ENCODE assay signal across 10 cellular contexts in genomic region chr16:27920391-27920891, GRCh38.
DNase-seq lines count a peak whose midpoint lies in the region; ATAC-seq and TF ChIP-seq lines count a peak whose summit lies in the region.
"Had no signal": no experiment of that assay in that cellular context is flagged by ENCODE, and none has a peak within 500 bp of the region (broad histone marks: within the 10 kb centered on the region; RNA-seq: fewer than 3 reads in every experiment).

No MANE protein-coding gene starts in this region.

- H3K4me1 Mint-ChIP-seq in MCF 10A (ENCODE audit: insufficient read depth, unreplicated experiment) (peaks cover 5% of the 10 kb centered on the region), neural progenitor cell (peaks cover 25% of the 10 kb centered on the region)

- H3F3A ChIP-seq in neural progenitor cell (ENCODE audit: low read depth): peaks cover 14% of the 10 kb centered on the region

- H4K20me1 ChIP-seq in neural progenitor cell (ENCODE audit: low read depth): peaks cover 15% of the 10 kb centered on the region

- CTCF ChIA-PET in MCF 10A (lab: Yijun Ruan, JAX): interaction anchor here (0.7 to 1.0 kb wide), 3 partner anchors 150 to 290 kb away, joined by 3 to 4 read pairs (median 3); no protein-coding TSS in a partner anchor

- H3K27ac Mint-ChIP-seq in MCF 10A (ENCODE audit: low read depth, unreplicated experiment) (no peak overlapping the region), neural progenitor cell (no peak overlapping the region)
- H3K27ac Mint-ChIP-seq: T-helper 1 cell treated with Interleukin-12 subunit alpha and Interleukin-12 subunit beta and Interleukin-4 antibody, amounts not matched to agents 30 μg/mL and 1 μg/mL, for 36 hours had no signal

- TF ChIP-seq CTCF in MCF 10A (IDR thresholded peaks at IDR 0.05; ENCODE audit: unreplicated experiment) (peak; percentile 14), neural progenitor cell (IDR thresholded peaks at IDR 0.05) (peak; percentile 58)

- no peak for ATAC-seq in GM19351 (IDR thresholded peaks at IDR 0.05; ENCODE audit: unreplicated experiment)
- no peak for ATAC-seq in GM21367 (IDR thresholded peaks at IDR 0.05; ENCODE audit: unreplicated experiment)
- no peak for ATAC-seq in HG03457 (IDR thresholded peaks at IDR 0.05; ENCODE audit: unreplicated experiment)
- ATAC-seq in GM18511 (IDR thresholded peaks at IDR 0.05; ENCODE audit: unreplicated experiment): no peak
- ATAC-seq: body of pancreas had no signal

- H3K9me3 Mint-ChIP-seq in MCF 10A (ENCODE audit: unreplicated experiment) (no peaks in the 10 kb centered on the region), neural progenitor cell (peaks cover 2% of the 10 kb centered on the region)
- H3K9me3 Mint-ChIP-seq: T-helper 1 cell treated with Interleukin-12 subunit alpha and Interleukin-12 subunit beta and Interleukin-4 antibody, amounts not matched to agents 30 μg/mL and 1 μg/mL, for 36 hours had no signal

- H2AFZ ChIP-seq in neural progenitor cell (replicated peaks): no peak overlapping the region

- H3K4me1 ChIP-seq in neural progenitor cell: no peaks in the 10 kb centered on the region
- H3K4me1 ChIP-seq: body of pancreas had no signal

- H3K36me3 Mint-ChIP-seq in MCF 10A (ENCODE audit: insufficient read depth, unreplicated experiment) (no peaks in the 10 kb centered on the region), neural progenitor cell (no peaks in the 10 kb centered on the region)

- in situ Hi-C loops in G401 (cut with HindIII; ENCODE audit: low sequenced_read_pairs): no loop called here

- peaks cover 55% of the 10 kb centered on the region for H3K27me3 Mint-ChIP-seq in MCF 10A (ENCODE audit: insufficient read depth, unreplicated experiment)
- peaks cover 25% of the 10 kb centered on the region for H3K27me3 Mint-ChIP-seq in neural progenitor cell (ENCODE audit: insufficient read depth, low read depth)

- H3K27me3 ChIP-seq in neural progenitor cell: peaks cover 4% of the 10 kb centered on the region

- DNase-seq in G401 (ENCODE audit: low spot score) (peak; percentile 60), NCI-H2171 (lab: John Stamatoyannopoulos, UW) (peak; percentile 90), MCF 10A (ENCODE audit: unreplicated experiment) (peak; percentile 35), neural progenitor cell (ENCODE audit: low spot score) (peak; percentile 79)
- DNase-seq: body of pancreas had no signal

- intact Hi-C loops in MCF 10A (cut with micrococcal nuclease): no loop called here

- BruUV-seq in MCF 10A (replicated peaks; lab: Mats Ljungman, UMichigan): no TSS peak

- no peaks in the 10 kb centered on the region for H3K36me3 ChIP-seq in neural progenitor cell

- H3K9ac ChIP-seq in neural progenitor cell: no peak overlapping the region

- H3K4me2 ChIP-seq in neural progenitor cell: peak overlapping the region; percentile 64

- no peak overlapping the region for H3K27ac ChIP-seq in neural progenitor cell
- H3K27ac ChIP-seq: body of pancreas had no signal

- POLR2A ChIA-PET in MCF 10A (lab: Yijun Ruan, JAX): no interaction called here

- no peak overlapping the region for H3K4me3 ChIP-seq in neural progenitor cell
- H3K4me3 ChIP-seq: body of pancreas had no signal

- H3K4me3 Mint-ChIP-seq in MCF 10A (ENCODE audit: unreplicated experiment) (peak overlapping the region; percentile 28), neural progenitor cell (no peak overlapping the region)
- H3K4me3 Mint-ChIP-seq: T-helper 1 cell treated with Interleukin-12 subunit alpha and Interleukin-12 subunit beta and Interleukin-4 antibody, amounts not matched to agents 30 μg/mL and 1 μg/mL, for 36 hours had no signal

- H3K9me3 ChIP-seq in neural progenitor cell (ENCODE audit: low read depth): no peaks in the 10 kb centered on the region
- H3K9me3 ChIP-seq: body of pancreas had no signal

- H3K79me2 ChIP-seq in neural progenitor cell (ENCODE audit: low read depth): no peaks in the 10 kb centered on the region

Comparison
In these comparisons a context has a peak if more than half of its experiments do, and no peak if none do; other contexts are left out.
1. DNase-seq: peak in every context shown above with its lines; median percentile 90 in NCI-H2171; 79 in neural progenitor cell; 60 in G401; 35 in MCF 10A.